8 cellular contexts compared by ENCODE assay signal in the genomic region with DNA sequence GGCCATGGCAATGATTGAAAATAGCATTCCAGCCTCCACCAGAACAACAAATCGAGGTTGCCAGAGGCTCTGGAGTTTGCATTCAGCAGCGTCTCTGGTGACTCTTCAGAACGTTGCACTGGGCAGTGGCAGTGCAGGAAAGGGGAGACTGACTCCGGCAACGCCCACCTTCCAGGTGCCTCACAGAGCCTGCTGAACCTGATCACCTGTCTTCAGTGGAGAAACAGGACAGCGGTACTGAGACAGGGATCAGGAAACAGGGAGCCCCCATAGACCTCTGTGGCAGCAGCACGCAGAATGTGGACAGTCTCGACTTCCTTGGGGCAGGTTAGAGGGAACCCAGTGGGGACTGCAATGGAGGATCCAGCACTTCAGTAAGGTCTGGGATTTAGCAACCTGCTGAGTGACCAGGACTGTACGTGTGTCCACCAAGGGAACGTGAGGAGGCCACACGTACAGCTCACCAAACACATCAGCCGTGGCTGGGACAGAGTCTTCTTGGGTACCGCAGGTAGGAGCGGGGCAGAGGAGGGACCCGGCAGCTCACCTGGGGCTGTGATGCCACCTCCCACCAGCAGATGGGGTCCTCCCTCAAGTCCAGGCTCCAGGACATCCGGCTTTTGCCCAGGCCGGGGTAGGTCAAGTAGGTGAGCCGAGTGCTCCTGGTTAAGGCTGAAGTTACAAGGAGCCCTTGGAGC.
DNase-seq lines count a peak whose midpoint lies in the region; ATAC-seq, FAIRE-seq and TF ChIP-seq lines count a peak whose summit lies in the region.

No MANE protein-coding gene starts in this region.

- peaks cover 5% of the 10 kb centered on the region for H3K9me3 Mint-ChIP-seq in astrocyte (ENCODE audit: unreplicated experiment)

- no peak for FAIRE-seq in astrocyte (lab: Jason Lieb, UNC)
- FAIRE-seq in HepG2 (lab: Jason Lieb, UNC) = no peak

- H2AFZ ChIP-seq in Loucy (ENCODE audit: low read length) (peak overlapping the region; percentile 75; the same call in 1 of the 2 replicates), astrocyte (ENCODE audit: low read depth, low read length) (no peak overlapping the region), HepG2 (ENCODE audit: low read length) (no peak overlapping the region)

- H3K27me3 Mint-ChIP-seq in astrocyte (ENCODE audit: low read depth, unreplicated experiment) = peaks cover 26% of the 10 kb centered on the region

- H3K9me3 ChIP-seq in Loucy (ENCODE audit: insufficient read depth, low read depth, low read length) (no peaks in the 10 kb centered on the region), astrocyte (ENCODE audit: insufficient read depth, low read depth, low read length) (no peaks in the 10 kb centered on the region), HepG2 (ENCODE audit: low read length) (no peaks in the 10 kb centered on the region), transverse colon (no peaks in the 10 kb centered on the region)

- H3K9ac ChIP-seq in Loucy (ENCODE audit: low read depth, low read length, poor library complexity, severe bottlenecking) (no peak overlapping the region), astrocyte (ENCODE audit: low read length) (no peak overlapping the region), HepG2 (ENCODE audit: insufficient read depth, low read depth, low read length) (no peak overlapping the region)

- TF ChIP-seq RAD21 in HepG2 (CRISPR knock-in tag; IDR thresholded peaks at IDR 0.05) = 0 out of 2 replicates have a peak, but pooled peaks have one; percentile 14

- TF ChIP-seq CTCF in Loucy (conservative IDR thresholded peaks at IDR 0.05; ENCODE audit: low read length) = peak; percentile 83
- peak; percentile 9 for TF ChIP-seq CTCF in astrocyte (IDR thresholded peaks at IDR 0.05; ENCODE audit: insufficient read depth, low read depth, low read length)
- TF ChIP-seq CTCF in HepG2 (CRISPR knock-in tag; IDR thresholded peaks at IDR 0.05) = peak; percentile 75
- TF ChIP-seq CTCF in transverse colon (IDR thresholded peaks at IDR 0.05) = peak; percentile 55 to 94 (median 80)

- H3K4me1 Mint-ChIP-seq in astrocyte (ENCODE audit: low read depth, unreplicated experiment) = no peaks in the 10 kb centered on the region

- TF ChIP-seq EP300 in HepG2 (IDR thresholded peaks at IDR 0.05; ENCODE audit: low read depth in 2 of 2, low read length in 2 of 2) (no peak), HepG2 (CRISPR knock-in tag; IDR thresholded peaks at IDR 0.05; ENCODE audit: borderline replicate concordance) (no peak), transverse colon (IDR thresholded peaks at IDR 0.05; ENCODE audit: low read depth) (no peak)

- H4K20me1 ChIP-seq in Loucy (ENCODE audit: insufficient read depth, low read length, poor library complexity, severe bottlenecking) = no peaks in the 10 kb centered on the region
- H4K20me1 ChIP-seq in astrocyte (ENCODE audit: insufficient read depth, low read length) = no peaks in the 10 kb centered on the region
- no peaks in the 10 kb centered on the region for H4K20me1 ChIP-seq in HepG2 (ENCODE audit: insufficient read depth, low read length)

- CTCF ChIA-PET in HepG2 (lab: Yijun Ruan, JAX; ENCODE audit: low intra/inter-chr PET ratio, low total read pairs) = interaction anchor here (1.4 kb wide), 1 partner anchor 131 kb away, joined by 6 read pairs; no protein-coding TSS in a partner anchor

- BruUV-seq in HepG2 (replicated peaks; lab: Mats Ljungman, UMichigan) = no TSS peak

- DNase-seq in NCI-H2029 (lab: John Stamatoyannopoulos, UW) = peak; percentile 28
- no peak for DNase-seq in NCI-H2029 treated with DMSO at 0.1 percent for 48 hours (lab: John Stamatoyannopoulos, UW)
- DNase-seq in astrocyte (ENCODE audit: low read depth) = no peak
- DNase-seq in HepG2 (ENCODE audit: low spot score) = peak; percentile 23
- DNase-seq in transverse colon = peak; percentile 87

- WGBS in HepG2 (ENCODE audit: low lambda C conversion rate) = 32% methylated on average over 4 of the region's 18 CpGs
- 37% methylated on average over 18 of the region's 18 CpGs; no CpG with 5 or more reads in 1 of the 2 donors for WGBS in transverse colon (ENCODE audit: low coverage in 1 of 2), 2 donors

- POLR2A ChIA-PET in HepG2 (lab: Yijun Ruan, JAX) = no interaction called here

- H3K27ac ChIP-seq in astrocyte (ENCODE audit: low read depth, low read length) (no peak overlapping the region), HepG2 (ENCODE audit: extremely low read length, insufficient read depth, low read length) (no peak overlapping the region), transverse colon (peak overlapping the region; percentile 39 to 83 (median 51))

- H3F3A ChIP-seq in Loucy (ENCODE audit: low read depth) = no peaks in the 10 kb centered on the region

- TF ChIP-seq POLR2A in HepG2 (IDR thresholded peaks at IDR 0.05; ENCODE audit: insufficient read depth in 1 of 2, low read depth in 2 of 2, low read length in 2 of 2) (no peak), transverse colon (IDR thresholded peaks at IDR 0.05) (no peak)

- no peaks in the 10 kb centered on the region for H3K9me2 ChIP-seq in Loucy (replicated peaks; ENCODE audit: low read depth, low read length)

- H3K36me3 ChIP-seq in Loucy (ENCODE audit: insufficient read depth, low read length) (peaks cover 6% of the 10 kb centered on the region; the same call in 1 of the 2 replicates), astrocyte (ENCODE audit: insufficient read depth, low read length) (no peaks in the 10 kb centered on the region), HepG2 (replicated peaks in 1 of 2; ENCODE audit: control insufficient read depth in 1 of 2, insufficient read depth in 2 of 2, low read length in 2 of 2) (no peaks in the 10 kb centered on the region), transverse colon (no peaks in the 10 kb centered on the region)

- H3K4me3 ChIP-seq in Loucy (ENCODE audit: low read length, poor library complexity, severe bottlenecking) (peak overlapping the region; percentile 64), astrocyte (ENCODE audit: insufficient read depth, low read depth, low read length) (no peak overlapping the region), HepG2 (replicated peaks in 1 of 3; ENCODE audit: insufficient read depth in 1 of 3, low read depth in 2 of 3, low read length in 3 of 3) (peak overlapping the region in 1 of 3 experiments; percentile 60; a peak in 1 of 6 replicates), transverse colon (peak overlapping the region in 2 of 4 donors; percentile 15 to 22)

- ATAC-seq in HepG2 (peak; percentile 94), HG02852 (IDR thresholded peaks at IDR 0.05; ENCODE audit: unreplicated experiment) (no peak), HG03571 (IDR thresholded peaks at IDR 0.05; ENCODE audit: unreplicated experiment) (no peak)

- H3K4me2 ChIP-seq in Loucy (ENCODE audit: low read depth, low read length, poor library complexity, severe bottlenecking) (peak overlapping the region; percentile 60), astrocyte (ENCODE audit: low read length) (no peak overlapping the region), HepG2 (ENCODE audit: low read depth, low read length) (peak overlapping the region; percentile 65)

- in situ Hi-C loops in HepG2 (cut with HindIII; ENCODE audit: extremely low pct_ligation_motif_present, low pct_unique_long_range_greater_than_20kb) (loop anchor here (5.0 kb wide), 1 partner anchor 129 kb away; no protein-coding TSS in a partner anchor), transverse colon (cut with MboI; ENCODE audit: low pct_ligation_motif_present in 1 of 4, low pct_unique_long_range_greater_than_20kb in 1 of 4, low sequenced_read_pairs in 3 of 4) (loop anchor here in 2 of 4 donors (5.0 to 10.0 kb wide), 2 partner anchors 129 to 164 kb away; no protein-coding TSS in a partner anchor)

- H3K36me3 Mint-ChIP-seq in astrocyte (ENCODE audit: low read depth, unreplicated experiment) = no peaks in the 10 kb centered on the region

- H3K4me1 ChIP-seq in Loucy (ENCODE audit: insufficient read depth, low read length, poor library complexity, severe bottlenecking) (no peaks in the 10 kb centered on the region), astrocyte (ENCODE audit: insufficient read depth, low read length) (no peaks in the 10 kb centered on the region), HepG2 (ENCODE audit: insufficient read depth, low read length) (peaks cover 8% of the 10 kb centered on the region), transverse colon (peaks cover 0 to 26% (median 19%) of the 10 kb centered on the region in 4 donors)

- no peaks in the 10 kb centered on the region for H3K27me3 ChIP-seq in Loucy (ENCODE audit: insufficient read depth, low read length, poor library complexity, severe bottlenecking)
- no peaks in the 10 kb centered on the region for H3K27me3 ChIP-seq in astrocyte (ENCODE audit: insufficient read depth, low read length)
- H3K27me3 ChIP-seq in HepG2 (ENCODE audit: control insufficient read depth in 1 of 2, insufficient read depth in 2 of 2, low read length in 2 of 2) = peaks cover 1 to 5% of the 10 kb centered on the region in 2 experiments; a peak in 2 of 5 replicates
- peaks cover 4% of the 10 kb centered on the region for H3K27me3 ChIP-seq in transverse colon

- H3K79me2 ChIP-seq in Loucy (ENCODE audit: insufficient read depth, low read length) (no peaks in the 10 kb centered on the region), astrocyte (ENCODE audit: insufficient read depth, low read length) (no peaks in the 10 kb centered on the region), HepG2 (ENCODE audit: insufficient read depth, low read length) (no peaks in the 10 kb centered on the region)

- H3K4me3 Mint-ChIP-seq in astrocyte (ENCODE audit: unreplicated experiment) = no peak overlapping the region

- intact Hi-C loops in HepG2 (cut with micrococcal nuclease; ENCODE audit: unreplicated experiment) = loop anchor here (2.0 kb wide), 1 partner anchor 132 kb away; no protein-coding TSS in a partner anchor
- intact Hi-C loops in transverse colon (cut with DNase I; ENCODE audit: low total_unique reads) = no loop called here

- no peak overlapping the region for H3K27ac Mint-ChIP-seq in astrocyte (ENCODE audit: unreplicated experiment)

TF ChIP-seq in HepG2, 621 proteins besides CTCF, POLR2A, EP300 and RAD21 (continues in another document):
- TF ChIP-seq ELF1 (CRISPR knock-in tag; IDR thresholded peaks at IDR 0.05) (0 out of 2 replicates have a peak, but pooled peaks have one; percentile 20), ATF7 (IDR thresholded peaks at IDR 0.05) (no peak), ATF7 (CRISPR knock-in tag; IDR thresholded peaks at IDR 0.05) (no peak), ATM (IDR thresholded peaks at IDR 0.05; ENCODE audit: borderline replicate concordance) (no peak), MYNN (CRISPR knock-in tag; IDR thresholded peaks at IDR 0.05; ENCODE audit: low read depth) (no peak), ZNF282 (IDR thresholded peaks at IDR 0.05; ENCODE audit: partially characterized antibody) (no peak), GABPB1 (CRISPR knock-in tag; IDR thresholded peaks at IDR 0.05) (peak; percentile 60)

Comparison
In these comparisons a context has a peak if more than half of its experiments do, and no peak if none do; other contexts are left out.
1. DNase-seq: peak in NCI-H2029 (single experiment), HepG2 (single experiment) and transverse colon (single experiment); none in NCI-H2029 treated with DMSO at 0.1 percent for 48 hours (single experiment) and astrocyte (single experiment).
2. CTCF ChIP-seq: peak in every context shown above with its lines; median percentile 83 in Loucy; 80 in transverse colon; 75 in HepG2; 9 in astrocyte.
3. H3K27ac ChIP-seq: peak in transverse colon (4 of 4); none in astrocyte (single experiment) and HepG2 (single experiment).